9 cellular contexts compared by ENCODE assay signal in the genomic region with DNA sequence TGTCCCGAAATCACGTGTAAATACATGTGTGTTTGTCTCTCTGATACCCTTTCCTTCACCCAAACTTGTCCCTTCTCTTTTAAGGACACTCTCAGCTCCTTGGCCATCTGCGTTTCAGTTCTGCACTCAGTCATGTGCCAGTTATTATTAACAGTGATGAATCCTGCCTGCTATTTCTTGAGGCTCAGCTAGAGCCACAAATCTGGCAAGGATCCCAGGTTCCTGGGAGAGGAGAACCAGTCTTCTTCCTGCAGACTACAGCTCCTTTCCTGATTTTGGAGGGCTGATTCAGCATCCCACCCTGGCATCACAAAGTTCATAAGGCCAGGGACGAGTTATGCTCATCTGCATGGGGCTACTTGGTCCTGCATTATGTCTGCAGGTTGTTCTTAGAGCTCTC. TPM values are rescaled to one million over a fixed set of nuclear protein-coding genes. Genes with fewer than 3 reads are reported as not detected.
DNase-seq lines count a peak whose midpoint lies in the region; ATAC-seq and TF ChIP-seq lines count a peak whose summit lies in the region.
"Had no signal": no experiment of that assay in that cellular context is flagged by ENCODE, and none has a peak within 500 bp of the region (broad histone marks: within the 10 kb centered on the region; RNA-seq: fewer than 3 reads in every experiment).

No MANE protein-coding gene starts in this region.

- no peaks in the 10 kb centered on the region for H3K27me3 ChIP-seq in skeletal muscle satellite cell (ENCODE audit: control insufficient read depth, insufficient read depth, low read length)

- no peak overlapping the region for H3K27ac Mint-ChIP-seq in activated CD8-positive, alpha-beta T cell treated with anti-CD3 and anti-CD28 coated beads for 36 hours
- no peak overlapping the region for H3K27ac Mint-ChIP-seq in activated naive CD4-positive, alpha-beta T cell treated with anti-CD3 and anti-CD28 coated beads, Interleukin-2, amount 10 ng/mL, durations not matched to agents 7 days and 5 days
- H3K27ac Mint-ChIP-seq in activated T-cell treated with anti-CD3 and anti-CD28 coated beads, Interleukin-2, amount 50 U/mL, for 24 hours = no peak overlapping the region

- H3K9ac ChIP-seq in skeletal muscle satellite cell (ENCODE audit: low read depth, low read length) = no peak overlapping the region

- no peaks in the 10 kb centered on the region for H3K36me3 ChIP-seq in skeletal muscle satellite cell (ENCODE audit: insufficient read depth, low read length)

- no peaks in the 10 kb centered on the region for H3K9me3 ChIP-seq in skeletal muscle satellite cell (replicated peaks; ENCODE audit: low read length)

- peak overlapping the region; percentile 22 for H3K4me2 ChIP-seq in skeletal muscle satellite cell (ENCODE audit: low read length)

- intact Hi-C loops in activated CD8-positive, alpha-beta T cell treated with anti-CD3 and anti-CD28 coated beads for 36 hours (cut with micrococcal nuclease) = no loop called here

- peaks cover 3% of the 10 kb centered on the region for H3K4me1 Mint-ChIP-seq in activated CD8-positive, alpha-beta T cell treated with anti-CD3 and anti-CD28 coated beads for 36 hours (ENCODE audit: low read depth)
- peaks cover 12% of the 10 kb centered on the region for H3K4me1 Mint-ChIP-seq in activated naive CD4-positive, alpha-beta T cell treated with anti-CD3 and anti-CD28 coated beads, Interleukin-2, amount 10 ng/mL, durations not matched to agents 7 days and 5 days
- peaks cover 4% of the 10 kb centered on the region for H3K4me1 Mint-ChIP-seq in activated T-cell treated with anti-CD3 and anti-CD28 coated beads, Interleukin-2, amount 50 U/mL, for 24 hours (ENCODE audit: low read depth)

- CTCF ChIA-PET in activated CD8-positive, alpha-beta T cell treated with anti-CD3 and anti-CD28 coated beads for 36 hours (lab: Charles Lee) = no interaction called here
- CTCF ChIA-PET in activated naive CD4-positive, alpha-beta T cell treated with anti-CD3 and anti-CD28 coated beads, Interleukin-2, amount 10 ng/mL, durations not matched to agents 7 days and 5 days (lab: Charles Lee) = no interaction called here

- no peak for TF ChIP-seq CTCF in foreskin fibroblast (IDR thresholded peaks at IDR 0.05; ENCODE audit: low read depth, low read length)
- no peak for TF ChIP-seq CTCF in activated CD8-positive, alpha-beta T cell treated with anti-CD3 and anti-CD28 coated beads for 36 hours (IDR thresholded peaks at IDR 0.05)

- DNase-seq in EL = peak; percentile 84
- peak; percentile 58 for DNase-seq in SK-MEL-5 (ENCODE audit: low read depth, low spot score)
- DNase-seq in foreskin fibroblast = peak; percentile 82 to 91
- DNase-seq in activated CD8-positive, alpha-beta T cell treated with anti-CD3 and anti-CD28 coated beads for 36 hours = no peak
- DNase-seq in activated naive CD4-positive, alpha-beta T cell treated with anti-CD3 and anti-CD28 coated beads, Interleukin-2, amount 10 ng/mL, durations not matched to agents 7 days and 5 days = no peak
- no peak for DNase-seq in activated T-cell treated with anti-CD3 and anti-CD28 coated beads, Interleukin-2, amount 50 U/mL, for 24 hours
- no peak for DNase-seq in KBM-7
- DNase-seq: stimulated activated CD4-positive, alpha-beta T cell treated with anti-CD3 and anti-CD28 coated beads, Interleukin-15, amount 100 ng/mL, for 24 hours had no signal

- ATAC-seq in activated CD8-positive, alpha-beta T cell treated with anti-CD3 and anti-CD28 coated beads for 36 hours = no peak

- no peak overlapping the region for H3K4me3 Mint-ChIP-seq in activated CD8-positive, alpha-beta T cell treated with anti-CD3 and anti-CD28 coated beads for 36 hours
- no peak overlapping the region for H3K4me3 Mint-ChIP-seq in activated naive CD4-positive, alpha-beta T cell treated with anti-CD3 and anti-CD28 coated beads, Interleukin-2, amount 10 ng/mL, durations not matched to agents 7 days and 5 days
- no peak overlapping the region for H3K4me3 Mint-ChIP-seq in activated T-cell treated with anti-CD3 and anti-CD28 coated beads, Interleukin-2, amount 50 U/mL, for 24 hours

- H3K9me3 Mint-ChIP-seq in activated CD8-positive, alpha-beta T cell treated with anti-CD3 and anti-CD28 coated beads for 36 hours = no peaks in the 10 kb centered on the region
- H3K9me3 Mint-ChIP-seq in activated naive CD4-positive, alpha-beta T cell treated with anti-CD3 and anti-CD28 coated beads, Interleukin-2, amount 10 ng/mL, durations not matched to agents 7 days and 5 days = no peaks in the 10 kb centered on the region
- no peaks in the 10 kb centered on the region for H3K9me3 Mint-ChIP-seq in activated T-cell treated with anti-CD3 and anti-CD28 coated beads, Interleukin-2, amount 50 U/mL, for 24 hours

- H3K4me3 ChIP-seq in foreskin fibroblast (ENCODE audit: low read depth in 1 of 2, low read length in 2 of 2) (no peak overlapping the region), skeletal muscle satellite cell (ENCODE audit: low read length) (no peak overlapping the region)

- H3K27me3 Mint-ChIP-seq in activated CD8-positive, alpha-beta T cell treated with anti-CD3 and anti-CD28 coated beads for 36 hours = peaks cover 38% of the 10 kb centered on the region
- H3K27me3 Mint-ChIP-seq in activated naive CD4-positive, alpha-beta T cell treated with anti-CD3 and anti-CD28 coated beads, Interleukin-2, amount 10 ng/mL, durations not matched to agents 7 days and 5 days = peaks cover 33% of the 10 kb centered on the region
- H3K27me3 Mint-ChIP-seq in activated T-cell treated with anti-CD3 and anti-CD28 coated beads, Interleukin-2, amount 50 U/mL, for 24 hours = peaks cover 53% of the 10 kb centered on the region

- no peaks in the 10 kb centered on the region for H3K36me3 Mint-ChIP-seq in activated CD8-positive, alpha-beta T cell treated with anti-CD3 and anti-CD28 coated beads for 36 hours (ENCODE audit: low read depth)
- H3K36me3 Mint-ChIP-seq in activated naive CD4-positive, alpha-beta T cell treated with anti-CD3 and anti-CD28 coated beads, Interleukin-2, amount 10 ng/mL, durations not matched to agents 7 days and 5 days = no peaks in the 10 kb centered on the region
- H3K36me3 Mint-ChIP-seq in activated T-cell treated with anti-CD3 and anti-CD28 coated beads, Interleukin-2, amount 50 U/mL, for 24 hours (ENCODE audit: low read depth) = no peaks in the 10 kb centered on the region

- H3K4me1 ChIP-seq in skeletal muscle satellite cell (ENCODE audit: control insufficient read depth, insufficient read depth, low read length) = peaks cover 52% of the 10 kb centered on the region

- POLR2A ChIA-PET in activated CD8-positive, alpha-beta T cell treated with anti-CD3 and anti-CD28 coated beads for 36 hours (lab: Charles Lee) = interaction anchor here (0.5 kb wide), 1 partner anchor 1030 kb away, joined by 3 read pairs; no protein-coding TSS in a partner anchor

- in situ Hi-C loops in SK-MEL-5 (cut with HindIII; ENCODE audit: low pct_unique_long_range_greater_than_20kb, low sequenced_read_pairs) = no loop called here
- in situ Hi-C loops in KBM-7 (cut with MboI; ENCODE audit: low pct_unique_long_range_greater_than_20kb, low sequenced_read_pairs) = no loop called here

RNA-seq across cellular contexts. Expression of a gene that starts 5.6 kb away (rescaled TPM):
- 1.6 TPM in 2 replicates for total RNA-seq in SK-MEL-5 (2014; rRNA removed; shearing (Covaris generic))
- 0.79 and 1.3 TPM in 2 replicates for polyA plus RNA-seq in SK-MEL-5 (2015; cell fraction: cytosol; rRNA removed)
- polyA plus RNA-seq in SK-MEL-5 (2015; cell fraction: nucleus; rRNA removed) = 0.09 and 0.68 TPM in 2 replicates
- total RNA-seq in skeletal muscle satellite cell (2012; rRNA removed) = 1.0 and 9.2 TPM in 2 replicates
- not detected for total RNA-seq in activated CD8-positive, alpha-beta T cell treated with anti-CD3 and anti-CD28 coated beads for 36 hours

Comparison
In these comparisons a context has a peak if more than half of its experiments do, and no peak if none do; other contexts are left out.
1. DNase-seq: peak in EL (single experiment), SK-MEL-5 (single experiment) and foreskin fibroblast (2 of 2); none in activated CD8-positive, alpha-beta T cell treated with anti-CD3 and anti-CD28 coated beads for 36 hours (single experiment), activated naive CD4-positive, alpha-beta T cell treated with anti-CD3 and anti-CD28 coated beads, Interleukin-2, amount 10 ng/mL, durations not matched to agents 7 days and 5 days (single experiment), activated T-cell treated with anti-CD3 and anti-CD28 coated beads, Interleukin-2, amount 50 U/mL, for 24 hours (single experiment) and KBM-7 (single experiment).